ENCODE assay signal across 1 cellular context in the genomic region with DNA sequence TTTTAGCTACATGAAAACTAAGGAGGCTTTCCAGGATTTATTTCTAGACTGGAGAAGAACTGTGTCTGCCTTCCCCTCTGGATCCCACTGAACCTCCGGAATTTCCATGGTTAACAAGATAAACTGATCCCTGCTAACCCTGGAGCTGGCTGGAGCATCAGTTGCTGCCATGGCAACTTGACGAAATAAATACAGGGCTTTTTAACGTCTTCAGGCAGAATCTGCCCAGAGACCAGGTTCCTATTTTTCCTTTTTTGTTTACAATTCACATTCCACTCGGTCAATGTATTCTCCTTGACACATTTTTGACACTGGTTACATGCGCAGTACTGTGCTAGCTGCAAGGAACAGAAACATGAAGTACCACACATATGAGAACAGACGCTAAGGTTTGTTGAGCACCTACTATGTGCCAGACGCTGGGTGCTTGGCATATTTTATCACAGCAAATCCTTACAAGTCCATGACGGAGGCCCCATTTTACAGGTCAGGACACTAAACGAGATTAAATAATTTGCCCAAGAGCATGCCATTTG.
TF ChIP-seq lines count a peak whose summit lies in the region.

No MANE protein-coding gene starts in this region.

TF ChIP-seq in WTC11, 78 proteins besides CTCF, POLR2A, EP300 and RAD21 (continued from another document):
- TF ChIP-seq, protein P1, sequence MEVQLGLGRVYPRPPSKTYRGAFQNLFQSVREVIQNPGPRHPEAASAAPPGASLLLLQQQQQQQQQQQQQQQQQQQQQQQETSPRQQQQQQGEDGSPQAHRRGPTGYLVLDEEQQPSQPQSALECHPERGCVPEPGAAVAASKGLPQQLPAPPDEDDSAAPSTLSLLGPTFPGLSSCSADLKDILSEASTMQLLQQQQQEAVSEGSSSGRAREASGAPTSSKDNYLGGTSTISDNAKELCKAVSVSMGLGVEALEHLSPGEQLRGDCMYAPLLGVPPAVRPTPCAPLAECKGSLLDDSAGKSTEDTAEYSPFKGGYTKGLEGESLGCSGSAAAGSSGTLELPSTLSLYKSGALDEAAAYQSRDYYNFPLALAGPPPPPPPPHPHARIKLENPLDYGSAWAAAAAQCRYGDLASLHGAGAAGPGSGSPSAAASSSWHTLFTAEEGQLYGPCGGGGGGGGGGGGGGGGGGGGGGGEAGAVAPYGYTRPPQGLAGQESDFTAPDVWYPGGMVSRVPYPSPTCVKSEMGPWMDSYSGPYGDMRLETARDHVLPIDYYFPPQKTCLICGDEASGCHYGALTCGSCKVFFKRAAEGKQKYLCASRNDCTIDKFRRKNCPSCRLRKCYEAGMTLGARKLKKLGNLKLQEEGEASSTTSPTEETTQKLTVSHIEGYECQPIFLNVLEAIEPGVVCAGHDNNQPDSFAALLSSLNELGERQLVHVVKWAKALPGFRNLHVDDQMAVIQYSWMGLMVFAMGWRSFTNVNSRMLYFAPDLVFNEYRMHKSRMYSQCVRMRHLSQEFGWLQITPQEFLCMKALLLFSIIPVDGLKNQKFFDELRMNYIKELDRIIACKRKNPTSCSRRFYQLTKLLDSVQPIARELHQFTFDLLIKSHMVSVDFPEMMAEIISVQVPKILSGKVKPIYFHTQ (CRISPR knock-in tag; IDR thresholded peaks at IDR 0.05), result no peak
- TF ChIP-seq FOXP1 (CRISPR knock-in tag; IDR thresholded peaks at IDR 0.05; ENCODE audit: borderline replicate concordance), result no peak
- no peak for TF ChIP-seq GRHL2 (CRISPR knock-in tag; IDR thresholded peaks at IDR 0.05; ENCODE audit: insufficient replicate concordance, severe bottlenecking)
- TF ChIP-seq SMAD4 (CRISPR knock-in tag; IDR thresholded peaks at IDR 0.05), result no peak
- no peak for TF ChIP-seq ZNF396 (CRISPR knock-in tag; IDR thresholded peaks at IDR 0.05; ENCODE audit: borderline replicate concordance)
- TF ChIP-seq ATF1 (CRISPR knock-in tag; IDR thresholded peaks at IDR 0.05), result no peak
- TF ChIP-seq, protein P2, sequence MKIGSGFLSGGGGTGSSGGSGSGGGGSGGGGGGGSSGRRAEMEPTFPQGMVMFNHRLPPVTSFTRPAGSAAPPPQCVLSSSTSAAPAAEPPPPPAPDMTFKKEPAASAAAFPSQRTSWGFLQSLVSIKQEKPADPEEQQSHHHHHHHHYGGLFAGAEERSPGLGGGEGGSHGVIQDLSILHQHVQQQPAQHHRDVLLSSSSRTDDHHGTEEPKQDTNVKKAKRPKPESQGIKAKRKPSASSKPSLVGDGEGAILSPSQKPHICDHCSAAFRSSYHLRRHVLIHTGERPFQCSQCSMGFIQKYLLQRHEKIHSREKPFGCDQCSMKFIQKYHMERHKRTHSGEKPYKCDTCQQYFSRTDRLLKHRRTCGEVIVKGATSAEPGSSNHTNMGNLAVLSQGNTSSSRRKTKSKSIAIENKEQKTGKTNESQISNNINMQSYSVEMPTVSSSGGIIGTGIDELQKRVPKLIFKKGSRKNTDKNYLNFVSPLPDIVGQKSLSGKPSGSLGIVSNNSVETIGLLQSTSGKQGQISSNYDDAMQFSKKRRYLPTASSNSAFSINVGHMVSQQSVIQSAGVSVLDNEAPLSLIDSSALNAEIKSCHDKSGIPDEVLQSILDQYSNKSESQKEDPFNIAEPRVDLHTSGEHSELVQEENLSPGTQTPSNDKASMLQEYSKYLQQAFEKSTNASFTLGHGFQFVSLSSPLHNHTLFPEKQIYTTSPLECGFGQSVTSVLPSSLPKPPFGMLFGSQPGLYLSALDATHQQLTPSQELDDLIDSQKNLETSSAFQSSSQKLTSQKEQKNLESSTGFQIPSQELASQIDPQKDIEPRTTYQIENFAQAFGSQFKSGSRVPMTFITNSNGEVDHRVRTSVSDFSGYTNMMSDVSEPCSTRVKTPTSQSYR (CRISPR knock-in tag; IDR thresholded peaks at IDR 0.05), result no peak
- no peak for TF ChIP-seq IRF2 (CRISPR knock-in tag; IDR thresholded peaks at IDR 0.05; ENCODE audit: borderline replicate concordance, low read depth)
